8 cellular contexts compared by ENCODE assay signal in the genomic region with DNA sequence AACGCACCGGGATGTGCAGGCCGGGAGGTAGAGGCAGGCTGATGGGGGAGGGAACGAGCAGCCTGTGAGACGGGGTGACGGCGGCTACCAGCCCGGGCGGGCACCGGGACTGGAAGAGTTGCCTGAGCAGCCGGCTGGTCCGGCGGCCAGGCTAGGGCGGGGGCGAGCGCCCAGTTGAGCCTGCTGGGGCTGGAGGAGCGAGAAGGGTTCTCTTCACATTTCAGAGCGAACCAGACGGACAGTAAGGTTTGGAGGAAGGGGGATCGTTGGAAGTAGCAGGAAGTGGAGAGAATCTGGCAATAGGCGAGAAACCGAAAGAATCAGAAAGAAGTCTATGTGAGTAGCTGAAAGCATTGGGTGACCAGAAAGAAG. TPM values are rescaled to one million over a fixed set of nuclear protein-coding genes. Genes with fewer than 3 reads are reported as not detected.
DNase-seq lines count a peak whose midpoint lies in the region; ATAC-seq and TF ChIP-seq lines count a peak whose summit lies in the region.
"Not testable (repeated sequence)": the region's sequence is repeated elsewhere in the genome, so short reads cannot be mapped to it uniquely, and the experiment has no call there.

No MANE protein-coding gene starts in this region.

- 0% methylated on average over 15 of the region's 22 CpGs for WGBS in smooth muscle cell (ENCODE audit: low lambda C conversion rate)

- H3K27ac Mint-ChIP-seq in mesothelial cell of epicardium = peak overlapping the region; percentile 99

- peaks cover 23% of the 10 kb centered on the region for H3K4me1 Mint-ChIP-seq in mesothelial cell of epicardium

- H3K27me3 Mint-ChIP-seq in mesothelial cell of epicardium (ENCODE audit: low read depth) = not testable (repeated sequence)

- ATAC-seq in HG03558 (IDR thresholded peaks at IDR 0.05; ENCODE audit: extremely low read depth, unreplicated experiment) = peak; percentile 15

- H3K4me2 ChIP-seq in SU-DHL-6 (ENCODE audit: low read depth, low read length, poor library complexity, severe bottlenecking) (peak overlapping the region; percentile 80), smooth muscle cell (peak overlapping the region; percentile 95)

- H3K27me3 ChIP-seq in BE2C; SU-DHL-6 (ENCODE audit: low read length); smooth muscle cell (ENCODE audit: low read depth): not testable (repeated sequence)

- not testable (repeated sequence) for H3K36me3 ChIP-seq in BE2C; SU-DHL-6 (ENCODE audit: low read length); smooth muscle cell (ENCODE audit: low read depth)

- TF ChIP-seq POLR2A in GM19193 (IDR thresholded peaks at IDR 0.05; ENCODE audit: extremely low read depth, insufficient read depth, insufficient read length) = peak; percentile 48

- H3F3A ChIP-seq in SU-DHL-6 (ENCODE audit: insufficient read depth); smooth muscle cell (ENCODE audit: low read depth): not testable (repeated sequence)

- H3K9ac ChIP-seq in SU-DHL-6 (ENCODE audit: low read length) (peak overlapping the region; percentile 92), smooth muscle cell (ENCODE audit: low read depth) (peak overlapping the region; percentile 68)

- not testable (repeated sequence) for H3K36me3 Mint-ChIP-seq in mesothelial cell of epicardium

- H3K4me3 ChIP-seq in BE2C (ENCODE audit: low read depth, low read length) = peak overlapping the region; percentile 85
- H3K4me3 ChIP-seq in SU-DHL-6 (ENCODE audit: insufficient read depth, low read length, poor library complexity, severe bottlenecking) = peak overlapping the region; percentile 96
- H3K4me3 ChIP-seq in astrocyte of the cerebellum (ENCODE audit: low read depth, low read length) = peak overlapping the region; percentile 60
- peak overlapping the region; percentile 68 to 75 for H3K4me3 ChIP-seq in foreskin fibroblast (ENCODE audit: low read depth in 1 of 2, low read length in 2 of 2)
- H3K4me3 ChIP-seq in smooth muscle cell = peak overlapping the region; percentile 70

- H3K4me1 ChIP-seq in BE2C; smooth muscle cell (ENCODE audit: low read depth): not testable (repeated sequence)

- H3K27ac ChIP-seq in SU-DHL-6 (ENCODE audit: low read depth, low read length) (peak overlapping the region; percentile 93), smooth muscle cell (ENCODE audit: low read depth) (peak overlapping the region; percentile 38)

- H3K79me2 ChIP-seq in SU-DHL-6 (ENCODE audit: insufficient read depth, low read length) (peaks cover 47% of the 10 kb centered on the region), smooth muscle cell (ENCODE audit: low read depth) (peaks cover 41% of the 10 kb centered on the region)

- not testable (repeated sequence) for H2AFZ ChIP-seq in SU-DHL-6 (ENCODE audit: low read depth, low read length, severe bottlenecking)
- peak overlapping the region; percentile 92 for H2AFZ ChIP-seq in smooth muscle cell (ENCODE audit: low read depth)

- peak overlapping the region; percentile 93 for H3K4me3 Mint-ChIP-seq in mesothelial cell of epicardium

- H3K9me3 Mint-ChIP-seq in mesothelial cell of epicardium = not testable (repeated sequence)

- H4K20me1 ChIP-seq in SU-DHL-6 (ENCODE audit: low read depth, low read length); smooth muscle cell (ENCODE audit: low read depth): not testable (repeated sequence)

- TF ChIP-seq CTCF in BE2C (IDR thresholded peaks at IDR 0.05; ENCODE audit: low read depth, low read length); SU-DHL-6 (IDR thresholded peaks at IDR 0.05; ENCODE audit: insufficient read depth, low read length, poor library complexity, severe bottlenecking); astrocyte of the cerebellum (IDR thresholded peaks at IDR 0.05; ENCODE audit: low read depth, low read length, missing control alignments); foreskin fibroblast (IDR thresholded peaks at IDR 0.05; ENCODE audit: low read depth, low read length); mesothelial cell of epicardium (IDR thresholded peaks at IDR 0.05; ENCODE audit: unreplicated experiment); smooth muscle cell (IDR thresholded peaks at IDR 0.05; ENCODE audit: borderline replicate concordance, insufficient read depth, poor library complexity, severe bottlenecking): not testable (repeated sequence)

- not testable (repeated sequence) for H3K9me3 ChIP-seq in BE2C; SU-DHL-6 (ENCODE audit: insufficient read depth, low read length); smooth muscle cell (replicated peaks; ENCODE audit: low read depth)

- H3K9me2 ChIP-seq in SU-DHL-6 (replicated peaks; ENCODE audit: insufficient read depth, low read length) = not testable (repeated sequence)

- in situ Hi-C loops in astrocyte of the cerebellum (cut with HindIII; ENCODE audit: low sequenced_read_pairs) = not testable (repeated sequence)

- DNase-seq in BE2C; astrocyte of the cerebellum (ENCODE audit: low read depth); smooth muscle cell (lab: John Stamatoyannopoulos, UW; ENCODE audit: unreplicated experiment): not testable (repeated sequence)
- DNase-seq in foreskin fibroblast (peak; percentile 0 to 29), mesothelial cell of epicardium (ENCODE audit: low spot score in 2 of 2, unreplicated experiment in 2 of 2) (peak in 1 of 2 experiments; percentile 43)

RNA-seq across cellular contexts. Expression of a gene that starts 22.4 kb away (rescaled TPM):
- not detected for polyA plus RNA-seq in BE2C (2012; ENCODE audit: insufficient read depth, insufficient read length, low read depth)
- total RNA-seq in mesothelial cell of epicardium (0.29 to 0.51 TPM (median 0.47 TPM) in 3 replicates), smooth muscle cell (0.27 TPM in 1 of 2 replicates, not detected in the other)
- polyA plus RNA-seq in smooth muscle cell = not detected in 2 replicates
